Comparison of ENCODE assay signal across 7 cellular contexts in the genomic region with DNA sequence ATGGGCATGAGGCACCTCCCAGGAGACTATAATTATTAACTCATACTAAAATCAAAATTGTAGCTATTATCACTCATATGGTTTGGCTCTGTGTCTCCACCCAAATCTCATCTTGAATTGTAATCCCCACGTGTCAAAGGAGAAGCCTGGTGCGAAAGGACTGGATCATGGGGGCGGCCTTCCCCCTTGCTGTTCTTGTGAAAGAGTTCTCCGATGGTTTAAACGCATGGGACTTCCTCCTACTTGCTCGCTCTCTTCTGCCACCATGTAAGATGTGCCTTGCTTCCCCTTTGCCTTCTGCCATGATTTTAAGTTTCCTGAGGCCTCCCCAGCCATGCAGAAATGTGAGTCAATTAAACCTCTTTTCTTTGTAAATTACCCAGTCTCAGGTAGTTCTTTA. TPM values are rescaled to one million over a fixed set of nuclear protein-coding genes. Genes with fewer than 3 reads are reported as not detected.
DNase-seq lines count a peak whose midpoint lies in the region; ATAC-seq and TF ChIP-seq lines count a peak whose summit lies in the region.
"Not testable (repeated sequence)": the region's sequence is repeated elsewhere in the genome, so short reads cannot be mapped to it uniquely, and the experiment has no call there.

No MANE protein-coding gene starts in this region.

- H3K4me3 Mint-ChIP-seq in CD4-positive, CD25-positive, alpha-beta regulatory T cell; activated B cell treated with CpG ODN at 0.5 μM for 24 hours; natural killer cell: not testable (repeated sequence)
- peak overlapping the region; percentile 61 for H3K4me3 Mint-ChIP-seq in glutamatergic neuron (ENCODE audit: unreplicated experiment)

- not testable (repeated sequence) for H3K36me3 ChIP-seq in CD4-positive, CD25-positive, alpha-beta regulatory T cell (ENCODE audit: control insufficient read depth, insufficient read depth, low read length)

- POLR2A ChIA-PET in activated B cell treated with CpG ODN at 0.5 μM for 24 hours (lab: Charles Lee), result interaction anchor here (1.4 to 3.2 kb wide), 3 partner anchors 10 to 142 kb away, joined by 4 to 43 read pairs (median 4); a partner anchor contains a TSS

- H3K27ac Mint-ChIP-seq in CD4-positive, CD25-positive, alpha-beta regulatory T cell, result peak overlapping the region in 2 of 3 donors; percentile 60 to 91
- H3K27ac Mint-ChIP-seq in activated B cell treated with CpG ODN at 0.5 μM for 24 hours (peak overlapping the region; percentile 68), natural killer cell (peak overlapping the region; percentile 12 to 70)
- H3K27ac Mint-ChIP-seq in glutamatergic neuron (ENCODE audit: unreplicated experiment), result not testable (repeated sequence)

- not testable (repeated sequence) for H3K27me3 Mint-ChIP-seq in CD4-positive, CD25-positive, alpha-beta regulatory T cell; activated B cell treated with CpG ODN at 0.5 μM for 24 hours; glutamatergic neuron (ENCODE audit: unreplicated experiment)
- H3K27me3 Mint-ChIP-seq in natural killer cell (ENCODE audit: low read depth in 2 of 2), result peaks cover 0 to 10% of the 10 kb centered on the region in 2 donors

- not testable (repeated sequence) for H3K27me3 ChIP-seq in CD4-positive, CD25-positive, alpha-beta regulatory T cell (ENCODE audit: control insufficient read depth, insufficient read depth, low read length); HL-60 (ENCODE audit: insufficient read depth, poor library complexity, severe bottlenecking)

- not testable (repeated sequence) for H3K9me3 Mint-ChIP-seq in CD4-positive, CD25-positive, alpha-beta regulatory T cell; activated B cell treated with CpG ODN at 0.5 μM for 24 hours; glutamatergic neuron (ENCODE audit: unreplicated experiment); natural killer cell

- H3K36me3 Mint-ChIP-seq in CD4-positive, CD25-positive, alpha-beta regulatory T cell, result peaks cover 12% of the 10 kb centered on the region
- not testable (repeated sequence) for H3K36me3 Mint-ChIP-seq in activated B cell treated with CpG ODN at 0.5 μM for 24 hours (ENCODE audit: low read depth); glutamatergic neuron (ENCODE audit: unreplicated experiment); natural killer cell

- ATAC-seq in CD4-positive, CD25-positive, alpha-beta regulatory T cell (ENCODE audit: low read depth in 2 of 2); activated B cell treated with CpG ODN at 0.5 μM for 24 hours (ENCODE audit: low read depth); natural killer cell: not testable (repeated sequence)

- peaks cover 14% of the 10 kb centered on the region for H3K4me1 ChIP-seq in CD4-positive, CD25-positive, alpha-beta regulatory T cell (ENCODE audit: control insufficient read depth, insufficient read depth, low read length, poor library complexity, severe bottlenecking)

- H3K27ac ChIP-seq in CD4-positive, CD25-positive, alpha-beta regulatory T cell (ENCODE audit: insufficient read depth, low read length, poor library complexity, severe bottlenecking), result peak overlapping the region; percentile 70
- peak overlapping the region; percentile 49 for H3K27ac ChIP-seq in HL-60 (replicated peaks)

- not testable (repeated sequence) for H3K9me3 ChIP-seq in CD4-positive, CD25-positive, alpha-beta regulatory T cell (ENCODE audit: control insufficient read depth in 2 of 2, low read length in 2 of 2)

- not testable (repeated sequence) for DNase-seq in CD4-positive, CD25-positive, alpha-beta regulatory T cell; activated B cell treated with CpG ODN at 0.5 μM for 24 hours; glutamatergic neuron; natural killer cell
- DNase-seq in HL-60 (ENCODE audit: low read depth in 1 of 2, low spot score in 1 of 2) (peak; percentile 49 to 85), NOMO-1 (lab: John Stamatoyannopoulos, UW; ENCODE audit: unreplicated experiment in 2 of 2) (peak; percentile 13 to 14), SKM-1 (lab: John Stamatoyannopoulos, UW; ENCODE audit: unreplicated experiment) (peak; percentile 19)

- peaks cover 20 to 41% (median 27%) of the 10 kb centered on the region in 4 donors for H3K4me1 Mint-ChIP-seq in CD4-positive, CD25-positive, alpha-beta regulatory T cell
- peaks cover 42% of the 10 kb centered on the region for H3K4me1 Mint-ChIP-seq in activated B cell treated with CpG ODN at 0.5 μM for 24 hours
- peaks cover 18% of the 10 kb centered on the region for H3K4me1 Mint-ChIP-seq in glutamatergic neuron (ENCODE audit: low read depth, unreplicated experiment)
- H3K4me1 Mint-ChIP-seq in natural killer cell, result peaks cover 12 to 20% of the 10 kb centered on the region in 2 donors

- not testable (repeated sequence) for TF ChIP-seq CTCF in HL-60 (IDR thresholded peaks at IDR 0.05; ENCODE audit: insufficient read depth, low read length); activated B cell treated with CpG ODN at 0.5 μM for 24 hours (IDR thresholded peaks at IDR 0.05); glutamatergic neuron (IDR thresholded peaks at IDR 0.05; ENCODE audit: partially characterized antibody, unreplicated experiment); natural killer cell (IDR thresholded peaks at IDR 0.05)

- CTCF ChIA-PET in activated B cell treated with CpG ODN at 0.5 μM for 24 hours (lab: Charles Lee), result interaction anchor here (1.0 to 1.2 kb wide), 3 partner anchors 9 to 475 kb away, joined by 3 to 4 read pairs (median 4); no protein-coding TSS in a partner anchor

- intact Hi-C loops in activated B cell treated with CpG ODN at 0.5 μM for 24 hours (cut with micrococcal nuclease); natural killer cell (cut with micrococcal nuclease): not testable (repeated sequence)

- H3K4me3 ChIP-seq in CD4-positive, CD25-positive, alpha-beta regulatory T cell (ENCODE audit: low read depth, low read length); HL-60 (replicated peaks; ENCODE audit: insufficient read depth, low read length): not testable (repeated sequence)

RNA-seq across cellular contexts. Expression of a gene that starts 10.5 kb away (rescaled TPM):
- total RNA-seq in CD4-positive, CD25-positive, alpha-beta regulatory T cell, result 37.2 TPM
- polyA plus RNA-seq in CD4-positive, CD25-positive, alpha-beta regulatory T cell, result 10 to 100 TPM; 11.9 to 19.7 (median 15.6) TPM
- total RNA-seq in activated B cell treated with CpG ODN at 0.5 μM for 24 hours (29.1 and 33.6 TPM in 2 replicates), glutamatergic neuron (ENCODE audit: unreplicated experiment) (101 TPM), natural killer cell (10 to 100 TPM; 34.8 to 39.0 (median 36.9) TPM)
